ENCODE assay signal across 19 cellular contexts in genomic region chr18:29779096-29779495, GRCh38.
A peak's percentile ranks its signal among the peaks of the same experiment; 100 is the strongest.
DNase-seq lines count a peak whose midpoint lies in the region; ATAC-seq and TF ChIP-seq lines count a peak whose summit lies in the region.
"Had no signal": no experiment of that assay in that cellular context is flagged by ENCODE, and none has a peak within 500 bp of the region (broad histone marks: within the 10 kb centered on the region; RNA-seq: fewer than 3 reads in every experiment).

No MANE protein-coding gene starts in this region.

- TF ChIP-seq CTCF in epithelial cell of esophagus (IDR thresholded peaks at IDR 0.05; ENCODE audit: insufficient read depth, low read depth, low read length, missing control alignments), result no peak

- no peak overlapping the region for H3K4me2 ChIP-seq in mesenchymal stem cell (ENCODE audit: low read length, poor library complexity, severe bottlenecking)
- H3K4me2 ChIP-seq: SK-N-SH had no signal

- no peak overlapping the region for H4K8ac ChIP-seq in mesenchymal stem cell (ENCODE audit: low read length)

- H3K14ac ChIP-seq in mesenchymal stem cell (ENCODE audit: low read length in 2 of 2), result no peak overlapping the region

- H3K27ac ChIP-seq in mesenchymal stem cell (ENCODE audit: low read length, poor library complexity, severe bottlenecking), result no peak overlapping the region

- no peak overlapping the region for H2BK12ac ChIP-seq in mesenchymal stem cell (ENCODE audit: low read length in 2 of 2)

- H3K9me3 ChIP-seq in mesenchymal stem cell (ENCODE audit: control insufficient read depth, low read length) (no peaks in the 10 kb centered on the region), MG63 (no peaks in the 10 kb centered on the region)
- H3K9me3 ChIP-seq: SK-N-SH had no signal

- H4K91ac ChIP-seq in mesenchymal stem cell (ENCODE audit: low read length), result no peak overlapping the region

- no peak overlapping the region for H2BK5ac ChIP-seq in mesenchymal stem cell (ENCODE audit: low read depth, low read length, poor library complexity, severe bottlenecking)

- DNase-seq in EH (ENCODE audit: low read depth) (peak; percentile 11), LHCN-M2 (ENCODE audit: low read depth) (peak; percentile 39), epithelial cell of esophagus (ENCODE audit: low read depth) (peak; percentile 4), mesenchymal stem cell (peak; percentile 34), MG63 (no peak), retina (no peak)
- no peak for DNase-seq in effector CD4-positive, alpha-beta T cell
- DNase-seq: C1 segment of cervical spinal cord; CD8-positive, alpha-beta memory T cell; DMS79; H9; NCI-H187; NCI-H2107; NCI-H510A; NCI-H774; RPMI8226; SHP77 treated with DMSO at 0.1 percent for 48 hours; SK-N-SH had no signal

- H3K27me3 ChIP-seq in mesenchymal stem cell (ENCODE audit: control insufficient read depth in 1 of 2, insufficient read depth in 1 of 2, low read length in 2 of 2), result no peaks in the 10 kb centered on the region
- H3K27me3 ChIP-seq in MG63, result no peaks in the 10 kb centered on the region

- no CpG with 5 or more reads among the region's 1 CpG for WGBS in mesenchymal stem cell

- no peak overlapping the region for H3K9ac ChIP-seq in mesenchymal stem cell (ENCODE audit: low read length)
- H3K9ac ChIP-seq: SK-N-SH had no signal

- no peaks in the 10 kb centered on the region for H3K36me3 ChIP-seq in mesenchymal stem cell (ENCODE audit: control insufficient read depth in 1 of 2, insufficient read depth in 2 of 2, low read depth in 1 of 2, low read length in 2 of 2)
- H3K36me3 ChIP-seq in MG63, result no peaks in the 10 kb centered on the region

- no peak overlapping the region for H3K18ac ChIP-seq in mesenchymal stem cell (ENCODE audit: low read depth in 1 of 2, low read length in 2 of 2)

- H2AFZ ChIP-seq in mesenchymal stem cell (ENCODE audit: low read depth, low read length), result no peak overlapping the region

- no peak overlapping the region for H2AK5ac ChIP-seq in mesenchymal stem cell (ENCODE audit: low read length, severe bottlenecking)

- H3K4me3 ChIP-seq in epithelial cell of esophagus (ENCODE audit: low read length) (no peak overlapping the region), mesenchymal stem cell (ENCODE audit: insufficient read depth in 1 of 2, low read depth in 1 of 2, low read length in 2 of 2) (no peak overlapping the region), MG63 (no peak overlapping the region)

- no peak overlapping the region for H3K4ac ChIP-seq in mesenchymal stem cell (ENCODE audit: low read depth in 1 of 2, low read length in 2 of 2)

- no peak overlapping the region for H2BK120ac ChIP-seq in mesenchymal stem cell (ENCODE audit: low read depth, low read length)

- H3K23ac ChIP-seq in mesenchymal stem cell (ENCODE audit: low read length in 2 of 2), result no peak overlapping the region

- ATAC-seq in HG03460 (IDR thresholded peaks at IDR 0.05; ENCODE audit: unreplicated experiment), result no peak

- no peaks in the 10 kb centered on the region for H3K79me1 ChIP-seq in mesenchymal stem cell (replicated peaks; ENCODE audit: low read length, poor library complexity, severe bottlenecking)

- H2BK15ac ChIP-seq in mesenchymal stem cell (ENCODE audit: low read depth, poor library complexity, severe bottlenecking), result no peak overlapping the region

- H3K4me1 ChIP-seq in mesenchymal stem cell (ENCODE audit: control insufficient read depth, insufficient read depth, low read depth, low read length), result no peaks in the 10 kb centered on the region

Comparison
In these comparisons a context has a peak if more than half of its experiments do, and no peak if none do; other contexts are left out.
1. DNase-seq: peak in EH (single experiment), LHCN-M2 (single experiment), epithelial cell of esophagus (single experiment) and mesenchymal stem cell (single experiment); none in MG63 (single experiment), effector CD4-positive, alpha-beta T cell (single experiment) and retina (single experiment).